In the genomic region with DNA sequence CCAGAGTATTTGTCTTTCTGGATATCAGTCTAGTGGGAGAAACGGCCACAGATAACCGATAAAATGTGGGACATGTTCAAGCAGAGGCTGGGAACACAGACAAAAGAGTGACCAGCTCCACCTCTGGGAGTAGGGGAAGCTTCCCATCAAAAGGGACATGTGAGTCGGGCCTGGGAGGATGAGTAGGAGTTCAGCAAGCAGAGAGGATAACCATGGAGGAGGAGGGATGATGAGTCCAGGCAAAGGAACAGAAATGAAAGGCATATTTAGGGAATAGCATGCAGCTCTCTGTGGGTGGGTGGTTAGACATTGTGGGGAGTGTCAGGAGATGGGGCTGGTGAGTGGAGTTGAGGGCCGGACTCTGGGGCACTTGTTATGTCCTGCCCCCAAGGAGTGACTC, we compare ENCODE assay signal across 2 cellular contexts.
TF ChIP-seq lines count a peak whose summit lies in the region.

No MANE protein-coding gene starts in this region.

TF ChIP-seq in A549, 52 proteins besides CTCF, POLR2A, EP300 and RAD21 (continued from another document):
- TF ChIP-seq EHMT2 (IDR thresholded peaks at IDR 0.05; ENCODE audit: low read depth) (no peak), RCOR1 (IDR thresholded peaks at IDR 0.05; ENCODE audit: low read depth, low read length) (no peak), RFX5 (IDR thresholded peaks at IDR 0.05) (no peak), RNF2 (IDR thresholded peaks at IDR 0.05; ENCODE audit: borderline replicate concordance, low read depth) (no peak)
- TF ChIP-seq, protein P1, sequence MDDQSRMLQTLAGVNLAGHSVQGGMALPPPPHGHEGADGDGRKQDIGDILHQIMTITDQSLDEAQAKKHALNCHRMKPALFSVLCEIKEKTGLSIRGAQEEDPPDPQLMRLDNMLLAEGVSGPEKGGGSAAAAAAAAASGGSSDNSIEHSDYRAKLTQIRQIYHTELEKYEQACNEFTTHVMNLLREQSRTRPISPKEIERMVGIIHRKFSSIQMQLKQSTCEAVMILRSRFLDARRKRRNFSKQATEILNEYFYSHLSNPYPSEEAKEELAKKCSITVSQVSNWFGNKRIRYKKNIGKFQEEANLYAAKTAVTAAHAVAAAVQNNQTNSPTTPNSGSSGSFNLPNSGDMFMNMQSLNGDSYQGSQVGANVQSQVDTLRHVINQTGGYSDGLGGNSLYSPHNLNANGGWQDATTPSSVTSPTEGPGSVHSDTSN (IDR thresholded peaks at IDR 0.05): no peak

TF ChIP-seq in IMR-90, 13 proteins besides CTCF, POLR2A, EP300 and RAD21 (continued from another document):
- TF ChIP-seq FOS (IDR thresholded peaks at IDR 0.05; ENCODE audit: low read depth, low read length) (no peak), RCOR1 (IDR thresholded peaks at IDR 0.05; ENCODE audit: insufficient replicate concordance, low read length) (no peak), BHLHE40 (IDR thresholded peaks at IDR 0.05; ENCODE audit: low read depth, low read length) (no peak), CEBPB (IDR thresholded peaks at IDR 0.05; ENCODE audit: low read depth, low read length) (no peak), MAZ (IDR thresholded peaks at IDR 0.05; ENCODE audit: borderline replicate concordance, low read depth, low read length) (no peak), NFE2L2 (IDR thresholded peaks at IDR 0.05; ENCODE audit: low read depth, low read length) (no peak)
- TF ChIP-seq, protein P2, sequence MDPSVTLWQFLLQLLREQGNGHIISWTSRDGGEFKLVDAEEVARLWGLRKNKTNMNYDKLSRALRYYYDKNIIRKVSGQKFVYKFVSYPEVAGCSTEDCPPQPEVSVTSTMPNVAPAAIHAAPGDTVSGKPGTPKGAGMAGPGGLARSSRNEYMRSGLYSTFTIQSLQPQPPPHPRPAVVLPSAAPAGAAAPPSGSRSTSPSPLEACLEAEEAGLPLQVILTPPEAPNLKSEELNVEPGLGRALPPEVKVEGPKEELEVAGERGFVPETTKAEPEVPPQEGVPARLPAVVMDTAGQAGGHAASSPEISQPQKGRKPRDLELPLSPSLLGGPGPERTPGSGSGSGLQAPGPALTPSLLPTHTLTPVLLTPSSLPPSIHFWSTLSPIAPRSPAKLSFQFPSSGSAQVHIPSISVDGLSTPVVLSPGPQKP (IDR thresholded peaks at IDR 0.05; ENCODE audit: borderline replicate concordance, low read depth, low read length): no peak
